ENCODE assay signal across 16 cellular contexts in the genomic region with DNA sequence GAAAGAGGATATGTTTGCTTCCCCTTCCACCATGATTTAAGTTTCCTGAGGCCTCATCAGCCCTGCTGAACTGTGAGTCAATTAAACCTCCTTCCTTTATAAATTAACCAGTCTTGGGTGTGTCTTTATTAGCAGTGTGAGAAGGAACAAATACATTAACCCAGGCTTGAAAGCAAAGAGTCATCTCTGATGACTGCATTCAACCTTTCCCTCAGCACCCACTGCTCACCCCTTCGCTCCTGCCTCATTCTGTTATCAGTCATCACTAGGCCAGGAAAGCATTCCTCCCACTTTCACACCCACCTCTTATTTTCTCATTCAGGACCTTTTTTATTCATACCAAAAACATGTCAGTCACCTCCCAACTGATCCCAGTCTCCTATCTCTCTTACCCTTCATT. TPM values are rescaled to one million over a fixed set of nuclear protein-coding genes. Genes with fewer than 3 reads are reported as not detected.
DNase-seq lines count a peak whose midpoint lies in the region; ATAC-seq and TF ChIP-seq lines count a peak whose summit lies in the region.
"Had no signal": no experiment of that assay in that cellular context is flagged by ENCODE, and none has a peak within 500 bp of the region (broad histone marks: within the 10 kb centered on the region; RNA-seq: fewer than 3 reads in every experiment).

No MANE protein-coding gene starts in this region.

- peaks cover 17% of the 10 kb centered on the region for H3K4me1 Mint-ChIP-seq in activated CD4-positive, alpha-beta memory T cell treated with anti-CD3 and anti-CD28 coated beads for 36 hours (ENCODE audit: low read depth)
- peaks cover 1% of the 10 kb centered on the region for H3K4me1 Mint-ChIP-seq in activated CD4-positive, alpha-beta memory T cell treated with anti-CD3 and anti-CD28 coated beads, Interleukin-2, amount 10 ng/mL, durations not matched to agents 7 days and 5 days
- H3K4me1 Mint-ChIP-seq in CD14-positive monocyte (peaks cover 19% of the 10 kb centered on the region), mesothelial cell of epicardium (no peaks in the 10 kb centered on the region)
- H3K4me1 Mint-ChIP-seq in activated T-helper 17 cell treated with anti-CD3 and anti-CD28 coated beads, Interleukin-2, amount 50 U/mL, for 72 hours: peaks cover 9% of the 10 kb centered on the region

- peak; percentile 99 for ATAC-seq in activated T-helper 17 cell treated with anti-CD3 and anti-CD28 coated beads, Interleukin-2, amount 50 U/mL, for 72 hours (replicated peaks)
- ATAC-seq in GM21360 (IDR thresholded peaks at IDR 0.05; ENCODE audit: unreplicated experiment): no peak
- ATAC-seq: A549, PC-3 had no signal

- intact Hi-C loops in activated CD4-positive, alpha-beta memory T cell treated with anti-CD3 and anti-CD28 coated beads for 36 hours (cut with micrococcal nuclease): loop anchor here (1.0 to 2.0 kb wide), 2 partner anchors 19 to 22 kb away; no protein-coding TSS in a partner anchor
- intact Hi-C loops in CD14-positive monocyte (cut with micrococcal nuclease): no loop called here

- peak; percentile 45 for DNase-seq in activated CD4-positive, alpha-beta memory T cell treated with anti-CD3 and anti-CD28 coated beads for 36 hours
- DNase-seq in activated CD4-positive, alpha-beta memory T cell treated with anti-CD3 and anti-CD28 coated beads, Interleukin-2, amount 10 ng/mL, durations not matched to agents 7 days and 5 days: no peak
- DNase-seq in CD14-positive monocyte (ENCODE audit: low spot score) (no peak), kidney epithelial cell (ENCODE audit: low read depth) (peak; percentile 21), mesothelial cell of epicardium (ENCODE audit: low spot score in 2 of 2, unreplicated experiment in 2 of 2) (no peak)
- DNase-seq in activated CD8-positive, alpha-beta memory T cell treated with anti-CD3 and anti-CD28 coated beads, Interleukin-2, amount 50 U/mL, for 4 hours: no peak
- DNase-seq: COR-L47, KBM-7, NCI-H1436 treated with DMSO at 0.1 percent for 48 hours, NCI-H2081 treated with DMSO at 0.1 percent for 48 hours, NCI-H2227 treated with DMSO at 0.1 percent for 48 hours, NCI-H524 treated with DMSO at 0.1 percent for 48 hours, PC-3 had no signal

- POLR2A ChIA-PET in activated CD4-positive, alpha-beta memory T cell treated with anti-CD3 and anti-CD28 coated beads for 36 hours (lab: Charles Lee): no interaction called here
- POLR2A ChIA-PET in activated CD4-positive, alpha-beta memory T cell treated with anti-CD3 and anti-CD28 coated beads, Interleukin-2, amount 10 ng/mL, durations not matched to agents 7 days and 5 days (lab: Charles Lee): no interaction called here

- H3K4me3 ChIP-seq in kidney epithelial cell (ENCODE audit: low read depth, low read length): no peak overlapping the region
- H3K4me3 ChIP-seq: A549 had no signal

- TF ChIP-seq CTCF in CD14-positive monocyte (IDR thresholded peaks at IDR 0.05) (no peak), kidney epithelial cell (IDR thresholded peaks at IDR 0.05; ENCODE audit: insufficient read depth, low read length, poor library complexity, severe bottlenecking) (no peak), mesothelial cell of epicardium (IDR thresholded peaks at IDR 0.05; ENCODE audit: unreplicated experiment) (no peak)

- CTCF ChIA-PET in activated CD4-positive, alpha-beta memory T cell treated with anti-CD3 and anti-CD28 coated beads for 36 hours (lab: Charles Lee): no interaction called here
- CTCF ChIA-PET in activated CD4-positive, alpha-beta memory T cell treated with anti-CD3 and anti-CD28 coated beads, Interleukin-2, amount 10 ng/mL, durations not matched to agents 7 days and 5 days (lab: Charles Lee): no interaction called here

- H3K27me3 Mint-ChIP-seq in activated CD4-positive, alpha-beta memory T cell treated with anti-CD3 and anti-CD28 coated beads for 36 hours: peaks cover 10% of the 10 kb centered on the region
- peaks cover 9% of the 10 kb centered on the region for H3K27me3 Mint-ChIP-seq in activated CD4-positive, alpha-beta memory T cell treated with anti-CD3 and anti-CD28 coated beads, Interleukin-2, amount 10 ng/mL, durations not matched to agents 7 days and 5 days
- H3K27me3 Mint-ChIP-seq in CD14-positive monocyte (ENCODE audit: low read depth in 3 of 3) (peaks cover 0 to 2% (median 0%) of the 10 kb centered on the region in 3 donors), mesothelial cell of epicardium (ENCODE audit: low read depth) (peaks cover 25% of the 10 kb centered on the region)
- peaks cover 3% of the 10 kb centered on the region for H3K27me3 Mint-ChIP-seq in activated T-helper 17 cell treated with anti-CD3 and anti-CD28 coated beads, Interleukin-2, amount 50 U/mL, for 72 hours

- no peaks in the 10 kb centered on the region for H3K36me3 ChIP-seq in kidney epithelial cell (ENCODE audit: control insufficient read depth, insufficient read depth, low read length)

- no peaks in the 10 kb centered on the region for H3K27me3 ChIP-seq in kidney epithelial cell (ENCODE audit: control insufficient read depth, insufficient read depth, low read length)

- peak overlapping the region; percentile 31 for H3K27ac Mint-ChIP-seq in activated CD4-positive, alpha-beta memory T cell treated with anti-CD3 and anti-CD28 coated beads for 36 hours
- no peak overlapping the region for H3K27ac Mint-ChIP-seq in activated CD4-positive, alpha-beta memory T cell treated with anti-CD3 and anti-CD28 coated beads, Interleukin-2, amount 10 ng/mL, durations not matched to agents 7 days and 5 days
- H3K27ac Mint-ChIP-seq in CD14-positive monocyte: peak overlapping the region; percentile 75 to 90 (median 87)
- peak overlapping the region; percentile 56 for H3K27ac Mint-ChIP-seq in activated T-helper 17 cell treated with anti-CD3 and anti-CD28 coated beads, Interleukin-2, amount 50 U/mL, for 72 hours
- no peak overlapping the region for H3K27ac Mint-ChIP-seq in mesothelial cell of epicardium

- H3K9me3 Mint-ChIP-seq in activated CD4-positive, alpha-beta memory T cell treated with anti-CD3 and anti-CD28 coated beads for 36 hours: peaks cover 11% of the 10 kb centered on the region
- H3K9me3 Mint-ChIP-seq in activated CD4-positive, alpha-beta memory T cell treated with anti-CD3 and anti-CD28 coated beads, Interleukin-2, amount 10 ng/mL, durations not matched to agents 7 days and 5 days: peaks cover 28% of the 10 kb centered on the region
- H3K9me3 Mint-ChIP-seq in CD14-positive monocyte: peaks cover 4 to 23% (median 7%) of the 10 kb centered on the region in 7 donors
- peaks cover 5% of the 10 kb centered on the region for H3K9me3 Mint-ChIP-seq in activated T-helper 17 cell treated with anti-CD3 and anti-CD28 coated beads, Interleukin-2, amount 50 U/mL, for 72 hours
- H3K9me3 Mint-ChIP-seq in mesothelial cell of epicardium: peaks cover 29% of the 10 kb centered on the region

- peaks cover 4% of the 10 kb centered on the region for H3K36me3 Mint-ChIP-seq in activated CD4-positive, alpha-beta memory T cell treated with anti-CD3 and anti-CD28 coated beads for 36 hours
- peaks cover 43% of the 10 kb centered on the region for H3K36me3 Mint-ChIP-seq in activated CD4-positive, alpha-beta memory T cell treated with anti-CD3 and anti-CD28 coated beads, Interleukin-2, amount 10 ng/mL, durations not matched to agents 7 days and 5 days (ENCODE audit: low read depth)
- H3K36me3 Mint-ChIP-seq in CD14-positive monocyte (peaks cover 46 to 56% of the 10 kb centered on the region in 2 donors), mesothelial cell of epicardium (no peaks in the 10 kb centered on the region)
- no peaks in the 10 kb centered on the region for H3K36me3 Mint-ChIP-seq in activated T-helper 17 cell treated with anti-CD3 and anti-CD28 coated beads, Interleukin-2, amount 50 U/mL, for 72 hours (ENCODE audit: low read depth)

- H3K4me3 Mint-ChIP-seq in activated CD4-positive, alpha-beta memory T cell treated with anti-CD3 and anti-CD28 coated beads for 36 hours: no peak overlapping the region
- no peak overlapping the region for H3K4me3 Mint-ChIP-seq in activated CD4-positive, alpha-beta memory T cell treated with anti-CD3 and anti-CD28 coated beads, Interleukin-2, amount 10 ng/mL, durations not matched to agents 7 days and 5 days
- H3K4me3 Mint-ChIP-seq in CD14-positive monocyte (peak overlapping the region in 1 of 2 donors; percentile 63), mesothelial cell of epicardium (no peak overlapping the region)
- peak overlapping the region; percentile 39 for H3K4me3 Mint-ChIP-seq in activated T-helper 17 cell treated with anti-CD3 and anti-CD28 coated beads, Interleukin-2, amount 50 U/mL, for 72 hours

RNA-seq across cellular contexts. Expression of a gene that starts 59.6 kb away (rescaled TPM):
- under 1 TPM; 0.14 to 0.19 TPM for total RNA-seq in activated CD4-positive, alpha-beta memory T cell treated with anti-CD3 and anti-CD28 coated beads for 36 hours
- total RNA-seq in activated CD4-positive, alpha-beta memory T cell treated with anti-CD3 and anti-CD28 coated beads, Interleukin-2, amount 10 ng/mL, durations not matched to agents 7 days and 5 days: under 1 TPM; 0.10 to 0.15 TPM
- polyA plus RNA-seq in CD14-positive monocyte: not detected
- 1 to 10 TPM in 1 of 2 donors, under 1 TPM in 1; 0.82 to 3.9 TPM for total RNA-seq in activated T-helper 17 cell treated with anti-CD3 and anti-CD28 coated beads, Interleukin-2, amount 50 U/mL, for 72 hours
- total RNA-seq in kidney epithelial cell (0.04 and 0.07 TPM in 2 replicates), mesothelial cell of epicardium (0.02 TPM in 2 of 3 replicates, not detected in the other)
- total RNA-seq: PC-3 had no signal
- polyA plus RNA-seq: A549 had no signal

Comparison
In these comparisons a context has a peak if more than half of its experiments do, and no peak if none do; other contexts are left out.
1. DNase-seq: peak in activated CD4-positive, alpha-beta memory T cell treated with anti-CD3 and anti-CD28 coated beads for 36 hours (single experiment) and kidney epithelial cell (single experiment); none in activated CD4-positive, alpha-beta memory T cell treated with anti-CD3 and anti-CD28 coated beads, Interleukin-2, amount 10 ng/mL, durations not matched to agents 7 days and 5 days (single experiment), CD14-positive monocyte (single experiment), activated CD8-positive, alpha-beta memory T cell treated with anti-CD3 and anti-CD28 coated beads, Interleukin-2, amount 50 U/mL, for 4 hours (single experiment) and mesothelial cell of epicardium (0 of 2).
2. H3K27ac Mint-ChIP-seq: peak in activated CD4-positive, alpha-beta memory T cell treated with anti-CD3 and anti-CD28 coated beads for 36 hours (single experiment), CD14-positive monocyte (7 of 7) and activated T-helper 17 cell treated with anti-CD3 and anti-CD28 coated beads, Interleukin-2, amount 50 U/mL, for 72 hours (single experiment); none in activated CD4-positive, alpha-beta memory T cell treated with anti-CD3 and anti-CD28 coated beads, Interleukin-2, amount 10 ng/mL, durations not matched to agents 7 days and 5 days (single experiment) and mesothelial cell of epicardium (single experiment).